28 cellular contexts compared by ENCODE assay signal in genomic region chr6:117344444-117345291, GRCh38.
A peak's percentile ranks its signal among the peaks of the same experiment; 100 is the strongest.
DNase-seq lines count a peak whose midpoint lies in the region; ATAC-seq and TF ChIP-seq lines count a peak whose summit lies in the region.
"Had no signal": no experiment of that assay in that cellular context is flagged by ENCODE, and none has a peak within 500 bp of the region (broad histone marks: within the 10 kb centered on the region; RNA-seq: fewer than 3 reads in every experiment).

No MANE protein-coding gene starts in this region.

- no peak overlapping the region for H3K27ac Mint-ChIP-seq in activated CD8-positive, alpha-beta T cell treated with anti-CD3 and anti-CD28 coated beads, Interleukin-2, amount 10 ng/mL, durations not matched to agents 7 days and 5 days
- H3K27ac Mint-ChIP-seq: activated CD8-positive, alpha-beta memory T cell treated with anti-CD3 and anti-CD28 coated beads, Interleukin-2, amount 10 ng/mL, durations not matched to agents 7 days and 5 days; activated naive CD4-positive, alpha-beta T cell treated with anti-CD3 and anti-CD28 coated beads for 36 hours; CD8-positive, alpha-beta T cell; mesothelial cell of epicardium; naive thymus-derived CD8-positive, alpha-beta T cell; T-cell had no signal

- no peak for TF ChIP-seq CTCF in Panc1 (IDR thresholded peaks at IDR 0.05)

- ATAC-seq in GM21717 (IDR thresholded peaks at IDR 0.05; ENCODE audit: unreplicated experiment) (peak; percentile 50), Panc1 (peak; percentile 56; the same call in 1 of the 2 replicates)
- no peak for ATAC-seq in activated CD8-positive, alpha-beta T cell treated with anti-CD3 and anti-CD28 coated beads, Interleukin-2, amount 10 ng/mL, durations not matched to agents 7 days and 5 days
- ATAC-seq: activated CD8-positive, alpha-beta memory T cell treated with anti-CD3 and anti-CD28 coated beads, Interleukin-2, amount 10 ng/mL, durations not matched to agents 7 days and 5 days; CD8-positive, alpha-beta T cell; esophagus mucosa; left lung; naive thymus-derived CD8-positive, alpha-beta T cell; T-cell had no signal

- DNase-seq in NCI-H748 (lab: John Stamatoyannopoulos, UW; ENCODE audit: unreplicated experiment) (peak; percentile 26), NCI-H748 treated with DMSO at 0.1 percent for 48 hours (lab: John Stamatoyannopoulos, UW) (no peak), Panc1 (ENCODE audit: low read depth, low spot score) (no peak), erythroblast (lab: John Stamatoyannopoulos, UW) (peak; percentile 4 to 37), SIG-M5 treated with dmso at 0.1 percent for 504 hours (lab: John Stamatoyannopoulos, UW; ENCODE audit: unreplicated experiment) (no peak), NCI-H774 (lab: John Stamatoyannopoulos, UW) (no peak)
- DNase-seq in activated CD8-positive, alpha-beta T cell treated with anti-CD3 and anti-CD28 coated beads, Interleukin-2, amount 10 ng/mL, durations not matched to agents 7 days and 5 days: no peak
- DNase-seq: activated CD4-positive, alpha-beta T cell treated with anti-CD3 and anti-CD28 coated beads for 48 hours; activated CD8-positive, alpha-beta memory T cell treated with anti-CD3 and anti-CD28 coated beads, Interleukin-2, amount 10 ng/mL, durations not matched to agents 7 days and 5 days; activated naive CD4-positive, alpha-beta T cell treated with anti-CD3 and anti-CD28 coated beads for 36 hours; AML-193; amygdala; CD8-positive, alpha-beta T cell; DMS53; effector memory CD4-positive, alpha-beta T cell; foreskin melanocyte; naive thymus-derived CD8-positive, alpha-beta T cell; NCI-H510A treated with DMSO at 0.1 percent for 48 hours; Right ventricle myocardium superior; stimulated activated CD4-positive, alpha-beta T cell treated with anti-CD3 and anti-CD28 coated beads, Interleukin-1b, Interleukin-23, amount 100 ng/mL, for 48 hours; T-cell had no signal

- H3K4me1 Mint-ChIP-seq in activated CD8-positive, alpha-beta T cell treated with anti-CD3 and anti-CD28 coated beads, Interleukin-2, amount 10 ng/mL, durations not matched to agents 7 days and 5 days (ENCODE audit: low read depth): no peaks in the 10 kb centered on the region
- H3K4me1 Mint-ChIP-seq: activated CD8-positive, alpha-beta memory T cell treated with anti-CD3 and anti-CD28 coated beads, Interleukin-2, amount 10 ng/mL, durations not matched to agents 7 days and 5 days; mesothelial cell of epicardium; naive thymus-derived CD8-positive, alpha-beta T cell; T-cell had no signal

- no peak overlapping the region for H3K27ac ChIP-seq in Panc1 (ENCODE audit: low read length)
- H3K27ac ChIP-seq: breast epithelium, hepatocyte, left lung, skin epidermis had no signal

- no TSS peak for BruUV-seq in Panc1 (replicated peaks; lab: Mats Ljungman, UMichigan)

- peaks cover 6% of the 10 kb centered on the region for H3K27me3 ChIP-seq in Panc1 (ENCODE audit: control insufficient read depth, insufficient read depth, low read length)
- H3K27me3 ChIP-seq: breast epithelium, hepatocyte had no signal

- H3K36me3 ChIP-seq in Panc1 (ENCODE audit: control insufficient read depth, insufficient read depth, low read length): no peaks in the 10 kb centered on the region
- H3K36me3 ChIP-seq: breast epithelium, left lung had no signal

- H3K27me3 Mint-ChIP-seq in activated CD8-positive, alpha-beta T cell treated with anti-CD3 and anti-CD28 coated beads, Interleukin-2, amount 10 ng/mL, durations not matched to agents 7 days and 5 days (ENCODE audit: low read depth): peaks cover 9% of the 10 kb centered on the region

- CTCF ChIA-PET in Panc1 (lab: Charles Lee): no interaction called here
- CTCF ChIA-PET in activated CD8-positive, alpha-beta T cell treated with anti-CD3 and anti-CD28 coated beads, Interleukin-2, amount 10 ng/mL, durations not matched to agents 7 days and 5 days (lab: Charles Lee): interaction anchor here (1.0 to 1.5 kb wide), 3 partner anchors 35 to 261 kb away, joined by 3 to 4 read pairs (median 3); no protein-coding TSS in a partner anchor

- in situ Hi-C loops in Panc1 (cut with HindIII; ENCODE audit: low pct_unique_long_range_greater_than_20kb, low sequenced_read_pairs): no loop called here

- H3K4me3 ChIP-seq in Panc1 (ENCODE audit: low read depth in 2 of 2, low read length in 2 of 2): no peak overlapping the region
- H3K4me3 ChIP-seq: breast epithelium, hepatocyte, left lung, skin epidermis had no signal

- intact Hi-C loops in Panc1 (cut with micrococcal nuclease; ENCODE audit: unreplicated experiment): loop anchor here (10.0 kb wide), 2 partner anchors 480 to 920 kb away; no protein-coding TSS in a partner anchor

- no peaks in the 10 kb centered on the region for H3K36me3 Mint-ChIP-seq in activated CD8-positive, alpha-beta T cell treated with anti-CD3 and anti-CD28 coated beads, Interleukin-2, amount 10 ng/mL, durations not matched to agents 7 days and 5 days (ENCODE audit: low read depth)
- H3K36me3 Mint-ChIP-seq: activated CD8-positive, alpha-beta memory T cell treated with anti-CD3 and anti-CD28 coated beads, Interleukin-2, amount 10 ng/mL, durations not matched to agents 7 days and 5 days; CD8-positive, alpha-beta T cell; mesothelial cell of epicardium; naive thymus-derived CD8-positive, alpha-beta T cell; T-cell had no signal

- POLR2A ChIA-PET in Panc1 (lab: Charles Lee): no interaction called here
- POLR2A ChIA-PET in activated CD8-positive, alpha-beta T cell treated with anti-CD3 and anti-CD28 coated beads, Interleukin-2, amount 10 ng/mL, durations not matched to agents 7 days and 5 days (lab: Charles Lee): no interaction called here

- TF ChIP-seq POLR2A in erythroblast (IDR thresholded peaks at IDR 0.05; ENCODE audit: low read length): no peak

- no peaks in the 10 kb centered on the region for H3K4me1 ChIP-seq in Panc1 (ENCODE audit: control insufficient read depth, insufficient read depth, low read length)
- H3K4me1 ChIP-seq: breast epithelium, left lung had no signal

- H3K4me3 Mint-ChIP-seq in activated CD8-positive, alpha-beta T cell treated with anti-CD3 and anti-CD28 coated beads, Interleukin-2, amount 10 ng/mL, durations not matched to agents 7 days and 5 days: no peak overlapping the region
- H3K4me3 Mint-ChIP-seq: activated CD8-positive, alpha-beta memory T cell treated with anti-CD3 and anti-CD28 coated beads, Interleukin-2, amount 10 ng/mL, durations not matched to agents 7 days and 5 days; activated naive CD4-positive, alpha-beta T cell treated with anti-CD3 and anti-CD28 coated beads for 36 hours; CD8-positive, alpha-beta T cell; mesothelial cell of epicardium; naive thymus-derived CD8-positive, alpha-beta T cell; T-cell had no signal

- H3K9me3 ChIP-seq in Panc1 (ENCODE audit: control insufficient read depth, insufficient read depth, low read depth, low read length): no peaks in the 10 kb centered on the region
- H3K9me3 ChIP-seq: breast epithelium, left lung had no signal

- no peaks in the 10 kb centered on the region for H3K9me3 Mint-ChIP-seq in activated CD8-positive, alpha-beta T cell treated with anti-CD3 and anti-CD28 coated beads, Interleukin-2, amount 10 ng/mL, durations not matched to agents 7 days and 5 days (ENCODE audit: insufficient read depth)
- H3K9me3 Mint-ChIP-seq: activated naive CD4-positive, alpha-beta T cell treated with anti-CD3 and anti-CD28 coated beads for 36 hours; CD8-positive, alpha-beta T cell; mesothelial cell of epicardium; naive thymus-derived CD8-positive, alpha-beta T cell; T-cell had no signal

Comparison
In these comparisons a context has a peak if more than half of its experiments do, and no peak if none do; other contexts are left out.
1. DNase-seq: peak in NCI-H748 (single experiment) and erythroblast (2 of 2); none in NCI-H748 treated with DMSO at 0.1 percent for 48 hours (single experiment), Panc1 (single experiment), SIG-M5 treated with dmso at 0.1 percent for 504 hours (single experiment), NCI-H774 (single experiment) and activated CD8-positive, alpha-beta T cell treated with anti-CD3 and anti-CD28 coated beads, Interleukin-2, amount 10 ng/mL, durations not matched to agents 7 days and 5 days (single experiment).